12 cellular contexts compared by ENCODE assay signal in the genomic region with DNA sequence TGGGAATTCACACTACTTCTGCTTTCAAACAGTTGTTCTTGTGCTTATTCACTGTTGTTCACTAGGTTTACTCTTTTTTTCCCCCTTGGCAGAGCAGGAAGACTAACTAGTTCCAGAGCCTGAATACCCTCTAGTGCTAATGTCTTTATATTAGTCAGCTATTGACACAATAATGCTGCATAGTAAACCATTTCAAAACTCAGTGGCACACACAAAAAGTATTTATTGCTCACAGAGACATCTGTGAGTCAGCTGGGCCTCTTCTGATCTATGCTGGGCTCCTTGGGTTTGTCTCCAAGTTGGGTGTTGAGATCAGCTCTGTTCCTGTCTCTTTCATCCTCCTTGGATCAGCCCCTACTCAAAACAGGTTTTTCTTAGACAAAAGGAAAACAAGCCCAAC. TPM values are rescaled to one million over a fixed set of nuclear protein-coding genes. Genes with fewer than 3 reads are reported as not detected.
A peak's percentile ranks its signal among the peaks of the same experiment; 100 is the strongest.
DNase-seq lines count a peak whose midpoint lies in the region; ATAC-seq and TF ChIP-seq lines count a peak whose summit lies in the region.
"Had no signal": no experiment of that assay in that cellular context is flagged by ENCODE, and none has a peak within 500 bp of the region (broad histone marks: within the 10 kb centered on the region; RNA-seq: fewer than 3 reads in every experiment).

No MANE protein-coding gene starts in this region.

- no peak for ATAC-seq in lower lobe of right lung

- in situ Hi-C loops in ACHN (cut with HindIII; ENCODE audit: low pct_ligation_motif_present, low pct_unique_long_range_greater_than_20kb, low sequenced_read_pairs), result no loop called here

- H3K27me3 ChIP-seq in lower lobe of right lung (ENCODE audit: low read depth), result no peaks in the 10 kb centered on the region
- no peaks in the 10 kb centered on the region for H3K27me3 ChIP-seq in thyroid gland
- no peaks in the 10 kb centered on the region for H3K27me3 ChIP-seq in dorsolateral prefrontal cortex

- H3K4me1 ChIP-seq in lower lobe of right lung, result no peaks in the 10 kb centered on the region
- H3K4me1 ChIP-seq in thyroid gland, result no peaks in the 10 kb centered on the region

- H3K27ac ChIP-seq in lower lobe of right lung (no peak overlapping the region), thyroid gland (no peak overlapping the region), dorsolateral prefrontal cortex (no peak overlapping the region)
- H3K27ac ChIP-seq: C4-2B had no signal

- DNase-seq in ACHN, result peak; percentile 15
- DNase-seq in HFF-Myc (ENCODE audit: extremely low read depth, low read depth), result peak; percentile 40
- DNase-seq in SW 1271 (lab: John Stamatoyannopoulos, UW), result peak; percentile 7 to 39
- DNase-seq in fibroblast of the aortic adventitia (ENCODE audit: low read depth), result peak; percentile 79
- DNase-seq in lower lobe of right lung, result no peak
- no peak for DNase-seq in thyroid gland
- DNase-seq in dorsolateral prefrontal cortex, result no peak
- no peak for DNase-seq in NCI-H524 (lab: John Stamatoyannopoulos, UW)
- DNase-seq: activated effector memory CD4-positive, alpha-beta T cell treated with Interleukin-2 at 50 U/mL for 16 hours; NCI-H1694 treated with DMSO at 0.1 percent for 48 hours; NK-92 treated with Interleukin-12 subunit alpha and Interleukin-12 subunit beta, amount 100 ng/mL, for 24 hours had no signal

- H3K4me3 ChIP-seq in HFF-Myc (replicated peaks; ENCODE audit: low read depth, low read length) (no peak overlapping the region), fibroblast of the aortic adventitia (ENCODE audit: low read depth, low read length) (no peak overlapping the region), lower lobe of right lung (no peak overlapping the region), thyroid gland (replicated peaks in 1 of 3) (no peak overlapping the region), dorsolateral prefrontal cortex (no peak overlapping the region)

- intact Hi-C loops in lower lobe of right lung (cut with DNase I), result no loop called here
- intact Hi-C loops in thyroid gland (cut with DNase I), result no loop called here
- intact Hi-C loops in dorsolateral prefrontal cortex (cut with DNase I), result no loop called here

- no peaks in the 10 kb centered on the region for H3K36me3 ChIP-seq in lower lobe of right lung
- H3K36me3 ChIP-seq in thyroid gland, result no peaks in the 10 kb centered on the region

- no peak for TF ChIP-seq CTCF in HFF-Myc (IDR thresholded peaks at IDR 0.05; ENCODE audit: low read depth, low read length, missing control alignments)
- no peak for TF ChIP-seq CTCF in fibroblast of the aortic adventitia (IDR thresholded peaks at IDR 0.05; ENCODE audit: insufficient read depth, low read length)
- TF ChIP-seq CTCF in lower lobe of right lung (IDR thresholded peaks at IDR 0.05), result no peak
- TF ChIP-seq CTCF in thyroid gland (IDR thresholded peaks at IDR 0.05), result no peak
- no peak for TF ChIP-seq CTCF in dorsolateral prefrontal cortex (IDR thresholded peaks at IDR 0.05 in 54 of 56, conservative IDR thresholded peaks at IDR 0.05 in 2 of 56; ENCODE audit: low read depth in 1 of 56, partially characterized antibody in 56 of 56)

- H3K9me3 ChIP-seq in lower lobe of right lung, result no peaks in the 10 kb centered on the region
- no peaks in the 10 kb centered on the region for H3K9me3 ChIP-seq in thyroid gland

- TF ChIP-seq POLR2A in thyroid gland (IDR thresholded peaks at IDR 0.05), result no peak

RNA-seq across cellular contexts. Expression of gene RSRC1, which starts 51.1 kb away (rescaled TPM):
- total RNA-seq in fibroblast of the aortic adventitia (ENCODE audit: low replicate concordance), result 45.8 and 50.9 TPM in 2 replicates
- 29.8 TPM for total RNA-seq in lower lobe of right lung
- total RNA-seq in thyroid gland, result 10 to 100 TPM; 51.7 to 65.4 (median 59.9) TPM
- 10 to 100 TPM; 38.1 to 73.7 (median 55.2) TPM for total RNA-seq in dorsolateral prefrontal cortex

RNA-seq across cellular contexts. Expression of gene SHOX2, which starts 54.7 kb away (rescaled TPM):
- total RNA-seq in fibroblast of the aortic adventitia (ENCODE audit: low replicate concordance) (1.2 and 2.8 TPM in 2 replicates), lower lobe of right lung (0.38 TPM), thyroid gland (1 to 10 TPM in 1 of 4 donors, under 1 TPM in 3; 0.22 to 1.6 (median 0.58) TPM), dorsolateral prefrontal cortex (1 to 10 TPM in 1 of 120 experiments, under 1 TPM in 29, not detected in 90; 0.13 to 1.0 (median 0.32) TPM)

Comparison
In these comparisons a context has a peak if more than half of its experiments do, and no peak if none do; other contexts are left out.
1. DNase-seq: peak in ACHN (single experiment), HFF-Myc (single experiment), SW 1271 (2 of 2) and fibroblast of the aortic adventitia (single experiment); none in lower lobe of right lung (single experiment), thyroid gland (0 of 2), dorsolateral prefrontal cortex (0 of 10) and NCI-H524 (0 of 2).